In genomic region chr9:7777776-7778175, GRCh38 we compare ENCODE assay signal across 20 cellular contexts. TPM values are rescaled to one million over a fixed set of nuclear protein-coding genes. Genes with fewer than 3 reads are reported as not detected.
DNase-seq lines count a peak whose midpoint lies in the region; ATAC-seq and TF ChIP-seq lines count a peak whose summit lies in the region.
"Had no signal": no experiment of that assay in that cellular context is flagged by ENCODE, and none has a peak within 500 bp of the region (broad histone marks: within the 10 kb centered on the region; RNA-seq: fewer than 3 reads in every experiment).

No MANE protein-coding gene starts in this region.

- ATAC-seq in HG02678 (IDR thresholded peaks at IDR 0.05; ENCODE audit: unreplicated experiment): no peak
- ATAC-seq in HG03097 (IDR thresholded peaks at IDR 0.05; ENCODE audit: low FRiP score, unreplicated experiment): no peak
- ATAC-seq in GM21529 (IDR thresholded peaks at IDR 0.05; ENCODE audit: unreplicated experiment): no peak
- ATAC-seq: Panc1 had no signal

- DNase-seq in NCI-H1092 (lab: John Stamatoyannopoulos, UW) (peak; percentile 97), NCI-H187 (lab: John Stamatoyannopoulos, UW) (peak; percentile 59 to 81), NCI-H510A (lab: John Stamatoyannopoulos, UW) (peak; percentile 6), fibroblast of mammary gland (ENCODE audit: low read depth) (peak; percentile 29), dermis blood vessel endothelial cell (no peak)
- DNase-seq: activated CD4-positive, alpha-beta T cell treated with anti-CD3 and anti-CD28 coated beads for 48 hours; activated gamma-delta T cell treated with Interleukin-2 at 50 U/mL for 16 hours; AML-193; anterior cingulate cortex; Calu3; KBM-7; kidney glomerular epithelial cell; stimulated activated CD4-positive, alpha-beta T cell treated with anti-CD3 and anti-CD28 coated beads, Interleukin-15, amount 100 ng/mL, for 24 hours; stimulated activated naive CD4-positive, alpha-beta T cell treated with Interleukin-2 at 50 U/mL for 16 hours had no signal

- TF ChIP-seq CTCF in fibroblast of mammary gland (conservative IDR thresholded peaks at IDR 0.05; ENCODE audit: control insufficient read depth, insufficient read depth, low read depth, low read length): no peak

- H3K4me3 ChIP-seq in fibroblast of mammary gland (ENCODE audit: control insufficient read depth, low read depth, low read length): no peak overlapping the region
- H3K4me3 ChIP-seq: hepatocyte, tibial nerve had no signal

RNA-seq across cellular contexts. Expression of gene DMAC1, which starts 21.8 kb away (rescaled TPM):
- 5.3 and 8.7 TPM in 2 replicates for total RNA-seq in dermis blood vessel endothelial cell
